8 cellular contexts compared by ENCODE assay signal in the genomic region with DNA sequence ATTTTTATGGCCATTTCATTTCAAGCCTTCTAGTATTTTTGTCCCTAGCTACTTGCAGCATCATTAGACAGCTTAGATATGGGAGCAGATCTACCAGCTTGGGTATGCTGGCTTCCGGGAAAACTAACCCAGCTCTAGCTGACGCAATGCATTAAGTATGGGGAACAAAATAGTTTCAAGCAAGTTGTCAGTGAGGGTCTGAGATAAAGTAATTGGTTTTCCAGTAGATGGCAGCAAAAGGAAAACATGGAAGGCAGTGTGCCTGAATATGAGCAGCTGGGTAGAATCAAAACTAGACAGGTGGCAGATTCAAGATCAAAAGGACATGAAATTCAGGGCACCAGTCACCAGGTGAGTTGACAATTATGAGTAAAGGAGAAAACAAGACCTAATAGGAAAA.
DNase-seq lines count a peak whose midpoint lies in the region; ATAC-seq and TF ChIP-seq lines count a peak whose summit lies in the region.

No MANE protein-coding gene starts in this region.

- peak; percentile 49 to 94 for DNase-seq in cardiac muscle cell (ENCODE audit: low read depth in 1 of 2, low spot score in 1 of 2)
- DNase-seq in cardiac septum (ENCODE audit: low spot score) = no peak
- peak; percentile 57 for DNase-seq in NCI-H82 treated with DMSO at 0.1 percent for 48 hours (lab: John Stamatoyannopoulos, UW; ENCODE audit: unreplicated experiment)
- peak; percentile 33 for DNase-seq in epithelial cell of prostate (ENCODE audit: low read depth, low spot score)
- no peak for DNase-seq in progenitor cell of endocrine pancreas (ENCODE audit: low spot score, unreplicated experiment)
- DNase-seq in glutamatergic neuron = no peak
- DNase-seq in effector memory CD8-positive, alpha-beta T cell = no peak

- TF ChIP-seq CTCF in cardiac muscle cell (IDR thresholded peaks at IDR 0.05; ENCODE audit: low read depth, low read length) = peak; percentile 46
- TF ChIP-seq CTCF in progenitor cell of endocrine pancreas (IDR thresholded peaks at IDR 0.05; ENCODE audit: unreplicated experiment) = peak; percentile 29
- TF ChIP-seq CTCF in glutamatergic neuron (IDR thresholded peaks at IDR 0.05; ENCODE audit: partially characterized antibody, unreplicated experiment) = no peak

- no peak overlapping the region for H3K4me3 Mint-ChIP-seq in progenitor cell of endocrine pancreas (ENCODE audit: low read depth)
- H3K4me3 Mint-ChIP-seq in glutamatergic neuron (ENCODE audit: unreplicated experiment) = no peak overlapping the region
- no peak overlapping the region for H3K4me3 Mint-ChIP-seq in effector memory CD8-positive, alpha-beta T cell

- H3K27ac ChIP-seq in cardiac muscle cell (no peak overlapping the region), epithelial cell of prostate (peak overlapping the region; percentile 58)

- intact Hi-C loops in cardiac septum (cut with DNase I) = loop anchor here (10.0 kb wide), 1 partner anchor 680 kb away; the partner anchor contains the start of gene PDGFC

- H3K36me3 Mint-ChIP-seq in progenitor cell of endocrine pancreas (ENCODE audit: insufficient read depth) = peaks cover 4% of the 10 kb centered on the region
- no peaks in the 10 kb centered on the region for H3K36me3 Mint-ChIP-seq in glutamatergic neuron (ENCODE audit: unreplicated experiment)
- no peaks in the 10 kb centered on the region for H3K36me3 Mint-ChIP-seq in effector memory CD8-positive, alpha-beta T cell (ENCODE audit: insufficient read depth)

- H3K36me3 ChIP-seq in cardiac muscle cell = no peaks in the 10 kb centered on the region

- no peak for ATAC-seq in effector memory CD8-positive, alpha-beta T cell (replicated peaks)
- ATAC-seq in GM18498 (IDR thresholded peaks at IDR 0.05; ENCODE audit: unreplicated experiment) = no peak

- no peaks in the 10 kb centered on the region for H3K27me3 ChIP-seq in cardiac muscle cell

- peaks cover 7% of the 10 kb centered on the region for H3K4me1 ChIP-seq in cardiac muscle cell (ENCODE audit: low read depth)

- H3K4me1 Mint-ChIP-seq in progenitor cell of endocrine pancreas (ENCODE audit: low read depth) (peaks cover 17% of the 10 kb centered on the region), glutamatergic neuron (ENCODE audit: low read depth, unreplicated experiment) (peaks cover 20% of the 10 kb centered on the region)
- no peaks in the 10 kb centered on the region for H3K4me1 Mint-ChIP-seq in effector memory CD8-positive, alpha-beta T cell (ENCODE audit: low read depth in 2 of 2)

- H3K9me3 ChIP-seq in cardiac muscle cell (ENCODE audit: low read depth) = no peaks in the 10 kb centered on the region

- H3K4me3 ChIP-seq in cardiac muscle cell = no peak overlapping the region

- H3K27ac Mint-ChIP-seq in progenitor cell of endocrine pancreas (no peak overlapping the region), glutamatergic neuron (ENCODE audit: unreplicated experiment) (no peak overlapping the region)
- no peak overlapping the region for H3K27ac Mint-ChIP-seq in effector memory CD8-positive, alpha-beta T cell

- H3K27me3 Mint-ChIP-seq in progenitor cell of endocrine pancreas (no peaks in the 10 kb centered on the region), glutamatergic neuron (ENCODE audit: unreplicated experiment) (no peaks in the 10 kb centered on the region)
- no peaks in the 10 kb centered on the region for H3K27me3 Mint-ChIP-seq in effector memory CD8-positive, alpha-beta T cell

- no peaks in the 10 kb centered on the region for H3K9me3 Mint-ChIP-seq in progenitor cell of endocrine pancreas (ENCODE audit: low read depth)
- H3K9me3 Mint-ChIP-seq in glutamatergic neuron (ENCODE audit: unreplicated experiment) = peaks cover 3% of the 10 kb centered on the region
- peaks cover 9 to 12% of the 10 kb centered on the region in 2 donors for H3K9me3 Mint-ChIP-seq in effector memory CD8-positive, alpha-beta T cell

Comparison
In these comparisons a context has a peak if more than half of its experiments do, and no peak if none do; other contexts are left out.
1. DNase-seq: peak in cardiac muscle cell (2 of 2), NCI-H82 treated with DMSO at 0.1 percent for 48 hours (single experiment) and epithelial cell of prostate (single experiment); none in cardiac septum (single experiment), progenitor cell of endocrine pancreas (single experiment), glutamatergic neuron (single experiment) and effector memory CD8-positive, alpha-beta T cell (0 of 3).